21 cellular contexts compared by ENCODE assay signal in the genomic region with DNA sequence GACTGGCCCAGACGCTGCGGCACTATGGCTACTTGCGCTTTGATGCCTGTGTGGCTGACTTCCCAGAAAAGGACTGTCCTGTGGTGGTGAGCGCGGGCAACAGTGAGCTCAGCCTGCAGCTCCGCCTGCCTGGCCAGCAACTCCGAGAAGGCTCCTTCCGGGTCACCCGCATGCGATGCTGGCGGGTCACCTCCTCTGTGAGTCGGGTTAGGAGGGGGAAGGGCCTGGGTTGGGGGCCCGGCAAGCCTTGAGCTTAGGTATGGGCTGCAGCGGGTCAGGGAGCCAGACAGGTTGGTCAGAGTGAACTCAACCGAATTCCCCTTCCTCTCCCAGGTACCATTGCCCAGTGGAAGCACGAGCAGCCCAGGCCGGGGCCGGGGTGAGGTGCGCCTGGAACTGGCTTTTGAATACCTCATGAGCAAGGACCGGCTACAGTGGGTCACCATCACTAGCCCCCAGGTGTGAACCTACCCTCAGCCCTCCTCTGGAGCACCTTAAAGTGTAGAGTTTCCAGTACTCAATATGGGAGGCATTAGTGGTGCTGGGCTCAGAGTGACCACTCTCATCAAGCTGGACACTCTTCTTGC.
"Had no signal": no experiment of that assay in that cellular context is flagged by ENCODE, and none has a peak within 500 bp of the region (broad histone marks: within the 10 kb centered on the region; RNA-seq: fewer than 3 reads in every experiment).

No MANE protein-coding gene starts in this region.

- H3K36me3 ChIP-seq: uterus had no signal

- H3K27me3 Mint-ChIP-seq: activated CD4-positive, alpha-beta T cell treated with anti-CD3 and anti-CD28 coated beads for 36 hours; activated naive CD8-positive, alpha-beta T cell treated with anti-CD3 and anti-CD28 coated beads for 36 hours; natural killer cell treated with Interleukin-12 subunit alpha and Interleukin-12 subunit beta and Interleukin-15 and Interleukin-18, amount 100 ng/mL, for 72 hours had no signal

- H3K4me3 Mint-ChIP-seq: activated CD4-positive, alpha-beta T cell treated with anti-CD3 and anti-CD28 coated beads for 36 hours; activated naive CD8-positive, alpha-beta T cell treated with anti-CD3 and anti-CD28 coated beads for 36 hours; natural killer cell treated with Interleukin-12 subunit alpha and Interleukin-12 subunit beta and Interleukin-15 and Interleukin-18, amount 100 ng/mL, for 72 hours had no signal

- H3K4me3 ChIP-seq: esophagus squamous epithelium, gastrocnemius medialis, pancreas, testis, uterus had no signal

- ATAC-seq: activated CD4-positive, alpha-beta T cell treated with anti-CD3 and anti-CD28 coated beads for 36 hours; gastrocnemius medialis; left ventricle myocardium superior; natural killer cell treated with Interleukin-12 subunit alpha and Interleukin-12 subunit beta and Interleukin-15 and Interleukin-18, amount 100 ng/mL, for 72 hours; pancreas; right cardiac atrium had no signal

- H3K9me3 Mint-ChIP-seq: activated naive CD8-positive, alpha-beta T cell treated with anti-CD3 and anti-CD28 coated beads for 36 hours; natural killer cell treated with Interleukin-12 subunit alpha and Interleukin-12 subunit beta and Interleukin-15 and Interleukin-18, amount 100 ng/mL, for 72 hours had no signal

- H3K9me3 ChIP-seq: esophagus squamous epithelium, gastrocnemius medialis, pancreas, testis, uterus had no signal

- H3K27ac Mint-ChIP-seq: activated CD4-positive, alpha-beta T cell treated with anti-CD3 and anti-CD28 coated beads for 36 hours had no signal

- FAIRE-seq: astrocyte, colon, islet of Langerhans, pancreas, TTC549 had no signal

- H3K27me3 ChIP-seq: esophagus squamous epithelium, gastrocnemius medialis, pancreas, testis, uterus had no signal

- H3K27ac ChIP-seq: gastrocnemius medialis, pancreas, testis, uterus had no signal

- DNase-seq: activated CD4-positive, alpha-beta T cell treated with anti-CD3 and anti-CD28 coated beads for 36 hours; activated CD4-positive, alpha-beta T cell treated with anti-CD3 and anti-CD28 coated beads, Interleukin-2, amount 50 U/mL, for 48 hours; activated naive CD4-positive, alpha-beta T cell treated with Interleukin-2 at 50 U/mL for 16 hours; activated naive CD8-positive, alpha-beta T cell treated with anti-CD3 and anti-CD28 coated beads for 36 hours; central memory CD4-positive, alpha-beta T cell; esophagus squamous epithelium; gastrocnemius medialis; hypothalamus; left ventricle myocardium superior; mammary epithelial cell; midbrain; stimulated activated CD4-positive, alpha-beta T cell treated with anti-CD3 and anti-CD28 coated beads, Interleukin-1b, Interleukin-23, amount 100 ng/mL, for 48 hours; testis; uterus had no signal
